In genomic region chr7:23105644-23106490, GRCh38 we compare ENCODE assay signal across 8 cellular contexts. TPM values are rescaled to one million over a fixed set of nuclear protein-coding genes. Genes with fewer than 3 reads are reported as not detected.
DNase-seq lines count a peak whose midpoint lies in the region; ATAC-seq and TF ChIP-seq lines count a peak whose summit lies in the region.

Gene KLHL7, plus strand, starts transcription at chr7:23105785. Its CDS starts 242 bp downstream, at chr7:23106027.

- H3K36me3 Mint-ChIP-seq in Caco-2 (ENCODE audit: insufficient read depth, unreplicated experiment), result peaks cover 14% of the 10 kb centered on the region
- H3K36me3 Mint-ChIP-seq in endodermal cell (ENCODE audit: low read depth), result peaks cover 4% of the 10 kb centered on the region

- DNase-seq in Caco-2, result peak; percentile 96 to 97
- peak; percentile 41 to 99 (median 91) for DNase-seq in HUDEP-2 (lab: John Stamatoyannopoulos, UW; ENCODE audit: unreplicated experiment in 76 of 76)
- DNase-seq in NT2/D1 (ENCODE audit: low read depth, low spot score), result peak; percentile 97
- peak; percentile 77 for DNase-seq in activated CD8-positive, alpha-beta memory T cell treated with anti-CD3 and anti-CD28 coated beads, Interleukin-2, amount 50 U/mL, for 1 hour (ENCODE audit: extremely low read depth)
- peak; percentile 99 for DNase-seq in endodermal cell
- peak; percentile 98 for DNase-seq in mesendoderm
- DNase-seq in stimulated activated CD8-positive, alpha-beta memory T cell treated with anti-CD3 and anti-CD28 coated beads, Interleukin-15, amount 100 ng/mL, for 24 hours (ENCODE audit: low read depth), result peak; percentile 94

- H3K27ac ChIP-seq in endodermal cell (ENCODE audit: low read depth, low read length) (peak within 1 kb of the TSS; percentile 88), mesendoderm (ENCODE audit: low read depth, low read length) (peak within 1 kb of the TSS; percentile 91)

- ATAC-seq in GM21381 (IDR thresholded peaks at IDR 0.05; ENCODE audit: unreplicated experiment), result peak; percentile 96

- H3K9me3 Mint-ChIP-seq in Caco-2 (ENCODE audit: unreplicated experiment), result no peaks in the 10 kb centered on the region
- H3K9me3 Mint-ChIP-seq in endodermal cell, result no peaks in the 10 kb centered on the region

- peak within 1 kb of the TSS; percentile 93 for H3K56ac ChIP-seq in mesendoderm (ENCODE audit: low read length)

- H3K4me3 ChIP-seq in Caco-2 (ENCODE audit: low read depth, low read length), result peak within 1 kb of the TSS; percentile 98
- H3K4me3 ChIP-seq in NT2/D1 (ENCODE audit: insufficient read length, low read depth), result peak within 1 kb of the TSS; percentile 88
- H3K4me3 ChIP-seq in endodermal cell (ENCODE audit: low read length), result peak within 1 kb of the TSS; percentile 92
- peak within 1 kb of the TSS; percentile 80 for H3K4me3 ChIP-seq in mesendoderm (ENCODE audit: low read length)

- peak within 1 kb of the TSS; percentile 94 for H3K9ac ChIP-seq in NT2/D1 (ENCODE audit: insufficient read length, low read depth)
- peak within 1 kb of the TSS; percentile 73 for H3K9ac ChIP-seq in endodermal cell (ENCODE audit: extremely low read depth, low read length, poor library complexity, severe bottlenecking)
- H3K9ac ChIP-seq in mesendoderm (ENCODE audit: low read length), result peak within 1 kb of the TSS; percentile 94

- H3K27ac Mint-ChIP-seq in Caco-2 (ENCODE audit: unreplicated experiment) (peak within 1 kb of the TSS; percentile 98), endodermal cell (peak within 1 kb of the TSS; percentile 98)

- no peak within 1 kb of the TSS for H2BK120ac ChIP-seq in mesendoderm (ENCODE audit: low read depth, low read length)

- H3K27me3 Mint-ChIP-seq in Caco-2 (ENCODE audit: insufficient read depth, unreplicated experiment) (no peaks in the 10 kb centered on the region), endodermal cell (ENCODE audit: insufficient read depth) (no peaks in the 10 kb centered on the region)

- peak within 1 kb of the TSS; percentile 40 for H3K18ac ChIP-seq in mesendoderm (ENCODE audit: low read length)

- H3K4me3 Mint-ChIP-seq in Caco-2 (ENCODE audit: unreplicated experiment) (peak within 1 kb of the TSS; percentile 96), endodermal cell (peak within 1 kb of the TSS; percentile 93)

- no peak within 1 kb of the TSS for H4K8ac ChIP-seq in mesendoderm (ENCODE audit: low read depth, low read length)

- no peak within 1 kb of the TSS for H4K5ac ChIP-seq in mesendoderm (ENCODE audit: low read length)

- no TSS peak for BruUV-seq in Caco-2 (replicated peaks; lab: Mats Ljungman, UMichigan)

- H2BK5ac ChIP-seq in mesendoderm (ENCODE audit: low read length), result no peak within 1 kb of the TSS

- no peak within 1 kb of the TSS for H2BK15ac ChIP-seq in mesendoderm (replicated peaks; ENCODE audit: low read depth)

- H3K4ac ChIP-seq in mesendoderm (ENCODE audit: low read depth, low read length), result peak within 1 kb of the TSS; percentile 8

- peaks cover 3% of the 10 kb centered on the region for H3K79me1 ChIP-seq in mesendoderm (ENCODE audit: low read length)

- WGBS in endodermal cell (ENCODE audit: insufficient coverage in 1 of 2, insufficient read length in 1 of 2), 2 experiments, result 0% methylated on average over 40 to 74 of the region's 74 CpGs
- no CpG with 5 or more reads among the region's 74 CpGs for WGBS in mesendoderm (ENCODE audit: extremely low coverage, insufficient coverage, low lambda C conversion rate)

- CTCF ChIA-PET in Caco-2 (lab: Charles Lee), result interaction anchor here (0.6 to 2.6 kb wide), 5 partner anchors 11 to 281 kb away, joined by 3 to 23 read pairs (median 3); no protein-coding TSS in a partner anchor

- H3K79me2 ChIP-seq in mesendoderm (ENCODE audit: control insufficient read depth, insufficient read depth, low read length), result peaks cover 43% of the 10 kb centered on the region

- H3K9me3 ChIP-seq in Caco-2, result no peaks in the 10 kb centered on the region
- peaks cover 14% of the 10 kb centered on the region for H3K9me3 ChIP-seq in NT2/D1 (ENCODE audit: insufficient read depth, low read length)
- peaks cover 16% of the 10 kb centered on the region for H3K9me3 ChIP-seq in endodermal cell (ENCODE audit: control insufficient read depth, low read length)

- H3K27me3 ChIP-seq in Caco-2 (replicated peaks; ENCODE audit: control insufficient read depth, insufficient read depth, low read length) (no peaks in the 10 kb centered on the region), NT2/D1 (ENCODE audit: insufficient read depth, insufficient read length) (no peaks in the 10 kb centered on the region), endodermal cell (ENCODE audit: control insufficient read depth, insufficient read depth, low read length, poor library complexity, severe bottlenecking) (no peaks in the 10 kb centered on the region), mesendoderm (ENCODE audit: insufficient read depth, low read length, poor library complexity) (no peaks in the 10 kb centered on the region)

- peaks cover 11% of the 10 kb centered on the region for H3K4me1 ChIP-seq in Caco-2
- H3K4me1 ChIP-seq in NT2/D1 (ENCODE audit: insufficient read depth, insufficient read length), result no peaks in the 10 kb centered on the region
- H3K4me1 ChIP-seq in endodermal cell (ENCODE audit: control insufficient read depth, insufficient read depth, low read length), result no peaks in the 10 kb centered on the region
- peaks cover under 1% of the 10 kb centered on the region for H3K4me1 ChIP-seq in mesendoderm (ENCODE audit: control insufficient read depth, low read depth, low read length)

- no peak within 1 kb of the TSS for H2AK5ac ChIP-seq in mesendoderm (ENCODE audit: low read length)

- TF ChIP-seq CTCF in Caco-2 (IDR thresholded peaks at IDR 0.05; ENCODE audit: insufficient read depth in 1 of 2, low read depth in 1 of 2, low read length in 1 of 2, severe bottlenecking in 1 of 2, unreplicated experiment in 1 of 2) (peak in 1 of 2 experiments; percentile 5), endodermal cell (conservative IDR thresholded peaks at IDR 0.05) (peak; percentile 41)

- H3K4me1 Mint-ChIP-seq in Caco-2 (ENCODE audit: low read depth, unreplicated experiment), result no peaks in the 10 kb centered on the region
- H3K4me1 Mint-ChIP-seq in endodermal cell, result peaks cover 20% of the 10 kb centered on the region

- intact Hi-C loops in Caco-2 (cut with micrococcal nuclease; ENCODE audit: unreplicated experiment), result loop anchor here (1.0 kb wide), 1 partner anchor 75 kb away; no protein-coding TSS in a partner anchor

- H3K23ac ChIP-seq in mesendoderm (ENCODE audit: low read length), result peak within 1 kb of the TSS; percentile 48

- H3K4me2 ChIP-seq in mesendoderm (ENCODE audit: low read length), result peak within 1 kb of the TSS; percentile 87

- POLR2A ChIA-PET in Caco-2 (lab: Charles Lee), result interaction anchor here (0.6 to 1.3 kb wide), 5 partner anchors 9 to 1026 kb away, joined by 3 to 15 read pairs (median 6); no protein-coding TSS in a partner anchor

- no peaks in the 10 kb centered on the region for H3K36me3 ChIP-seq in Caco-2 (ENCODE audit: control insufficient read depth, insufficient read depth, low read length)
- H3K36me3 ChIP-seq in NT2/D1 (ENCODE audit: insufficient read depth, insufficient read length, low read length), result peaks cover 6% of the 10 kb centered on the region
- H3K36me3 ChIP-seq in endodermal cell (ENCODE audit: control insufficient read depth, insufficient read depth, low read length), result no peaks in the 10 kb centered on the region
- H3K36me3 ChIP-seq in mesendoderm (ENCODE audit: control insufficient read depth, insufficient read depth, low read length), result no peaks in the 10 kb centered on the region

RNA-seq across cellular contexts. Expression of gene KLHL7, which starts in this region (rescaled TPM):
- total RNA-seq in Caco-2 (2022), result 35.8 and 40.6 TPM in 2 replicates
- 10 to 100 TPM; 37.5 to 54.6 TPM for total RNA-seq in endodermal cell
- 91.0 TPM for polyA plus RNA-seq in endodermal cell (2013, experiment 1 of 2)
- polyA plus RNA-seq in endodermal cell (2013, experiment 2 of 2), result 87.7 TPM
- 70.2 TPM for polyA plus RNA-seq in mesendoderm (2013, experiment 1 of 2)
- polyA plus RNA-seq in mesendoderm (2013, experiment 2 of 2), result 77.7 TPM

Comparison
In these comparisons a context has a peak if more than half of its experiments do, and no peak if none do; other contexts are left out.
1. Peak in every context shown above with its lines: DNase-seq, ATAC-seq, H3K4me3 ChIP-seq and H3K27ac ChIP-seq.